ENCODE assay signal across 2 cellular contexts in the genomic region with DNA sequence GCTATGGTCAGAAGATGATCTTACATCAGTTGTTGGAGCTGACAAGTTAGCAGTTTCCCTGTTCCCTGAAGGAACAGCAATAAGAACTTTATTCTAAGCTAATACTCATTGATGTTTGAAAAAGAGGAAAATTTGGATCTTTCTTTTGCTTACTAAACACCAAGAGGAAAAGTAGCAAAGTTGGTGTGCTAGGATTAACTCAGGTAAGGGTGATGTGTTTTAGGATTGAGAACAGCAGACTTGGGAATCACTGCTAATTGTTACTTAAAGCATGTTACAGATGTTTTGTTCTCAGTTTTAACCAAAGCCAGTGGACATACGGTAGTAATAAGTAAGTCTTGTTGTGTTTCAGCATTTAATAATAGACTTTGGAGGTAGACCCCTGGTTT.
TF ChIP-seq lines count a peak whose summit lies in the region.

No MANE protein-coding gene starts in this region.

TF ChIP-seq in K562, 482 proteins besides CTCF, POLR2A, EP300 and RAD21:
- TF ChIP-seq RBBP5 (IDR thresholded peaks at IDR 0.05; ENCODE audit: borderline replicate concordance, insufficient read depth, low read length, poor library complexity, severe bottlenecking) (no peak), PRPF4 (IDR thresholded peaks at IDR 0.05; ENCODE audit: insufficient read depth, low read depth, low read length, poor library complexity, severe bottlenecking) (no peak)

TF ChIP-seq in WTC11, 78 proteins besides CTCF, POLR2A, EP300 and RAD21:
- TF ChIP-seq, protein P1, sequence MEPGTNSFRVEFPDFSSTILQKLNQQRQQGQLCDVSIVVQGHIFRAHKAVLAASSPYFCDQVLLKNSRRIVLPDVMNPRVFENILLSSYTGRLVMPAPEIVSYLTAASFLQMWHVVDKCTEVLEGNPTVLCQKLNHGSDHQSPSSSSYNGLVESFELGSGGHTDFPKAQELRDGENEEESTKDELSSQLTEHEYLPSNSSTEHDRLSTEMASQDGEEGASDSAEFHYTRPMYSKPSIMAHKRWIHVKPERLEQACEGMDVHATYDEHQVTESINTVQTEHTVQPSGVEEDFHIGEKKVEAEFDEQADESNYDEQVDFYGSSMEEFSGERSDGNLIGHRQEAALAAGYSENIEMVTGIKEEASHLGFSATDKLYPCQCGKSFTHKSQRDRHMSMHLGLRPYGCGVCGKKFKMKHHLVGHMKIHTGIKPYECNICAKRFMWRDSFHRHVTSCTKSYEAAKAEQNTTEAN (CRISPR knock-in tag; IDR thresholded peaks at IDR 0.05): no peak
- TF ChIP-seq, protein P2, sequence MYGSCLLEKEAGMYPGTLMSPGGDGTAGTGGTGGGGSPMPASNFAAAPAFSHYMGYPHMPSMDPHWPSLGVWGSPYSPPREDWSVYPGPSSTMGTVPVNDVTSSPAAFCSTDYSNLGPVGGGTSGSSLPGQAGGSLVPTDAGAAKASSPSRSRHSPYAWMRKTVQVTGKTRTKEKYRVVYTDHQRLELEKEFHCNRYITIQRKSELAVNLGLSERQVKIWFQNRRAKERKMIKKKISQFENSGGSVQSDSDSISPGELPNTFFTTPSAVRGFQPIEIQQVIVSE (CRISPR knock-in tag; IDR thresholded peaks at IDR 0.05; ENCODE audit: borderline replicate concordance): no peak
- TF ChIP-seq CREB1 (CRISPR knock-in tag; IDR thresholded peaks at IDR 0.05) (no peak), TEAD1 (CRISPR knock-in tag; IDR thresholded peaks at IDR 0.05) (no peak), ELF4 (CRISPR knock-in tag; IDR thresholded peaks at IDR 0.05; ENCODE audit: low read depth) (no peak), ZNF671 (CRISPR knock-in tag; IDR thresholded peaks at IDR 0.05) (no peak), GABPB1 (CRISPR knock-in tag; IDR thresholded peaks at IDR 0.05) (no peak)
- TF ChIP-seq, protein P3, sequence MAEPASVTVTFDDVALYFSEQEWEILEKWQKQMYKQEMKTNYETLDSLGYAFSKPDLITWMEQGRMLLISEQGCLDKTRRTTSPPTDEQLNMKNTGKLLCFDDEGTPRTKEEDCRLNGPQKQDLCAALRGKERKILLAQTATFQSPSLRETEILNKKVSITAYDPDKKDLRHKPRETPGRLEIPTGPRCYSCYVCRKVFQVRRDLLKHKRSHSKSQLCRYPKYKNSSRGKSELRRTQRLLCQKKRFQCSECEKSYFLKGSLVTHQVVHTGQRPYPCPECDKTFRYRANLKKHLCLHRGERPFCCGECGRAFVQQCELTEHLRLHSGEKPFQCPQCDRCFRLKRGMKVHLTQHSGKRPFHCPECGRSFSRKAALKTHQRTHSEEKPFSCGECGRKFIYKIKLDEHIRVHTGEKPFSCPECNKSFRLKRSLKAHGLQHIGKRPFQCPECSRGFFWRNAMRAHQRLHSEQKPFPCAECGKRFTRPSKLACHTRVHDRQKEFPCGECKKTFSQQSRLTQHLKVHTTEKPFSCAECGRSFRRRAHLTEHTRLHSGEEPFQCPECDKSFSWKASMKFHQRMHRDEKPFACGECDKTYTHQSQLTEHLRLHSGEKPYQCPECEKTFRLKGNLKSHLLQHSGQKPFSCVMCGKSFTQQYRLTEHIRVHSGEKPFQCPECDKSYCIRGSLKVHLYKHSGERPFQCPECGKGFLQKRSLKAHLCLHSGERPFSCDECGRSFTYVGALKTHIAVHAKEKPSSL (CRISPR knock-in tag; conservative IDR thresholded peaks at IDR 0.05): no peak
- TF ChIP-seq, protein P4, sequence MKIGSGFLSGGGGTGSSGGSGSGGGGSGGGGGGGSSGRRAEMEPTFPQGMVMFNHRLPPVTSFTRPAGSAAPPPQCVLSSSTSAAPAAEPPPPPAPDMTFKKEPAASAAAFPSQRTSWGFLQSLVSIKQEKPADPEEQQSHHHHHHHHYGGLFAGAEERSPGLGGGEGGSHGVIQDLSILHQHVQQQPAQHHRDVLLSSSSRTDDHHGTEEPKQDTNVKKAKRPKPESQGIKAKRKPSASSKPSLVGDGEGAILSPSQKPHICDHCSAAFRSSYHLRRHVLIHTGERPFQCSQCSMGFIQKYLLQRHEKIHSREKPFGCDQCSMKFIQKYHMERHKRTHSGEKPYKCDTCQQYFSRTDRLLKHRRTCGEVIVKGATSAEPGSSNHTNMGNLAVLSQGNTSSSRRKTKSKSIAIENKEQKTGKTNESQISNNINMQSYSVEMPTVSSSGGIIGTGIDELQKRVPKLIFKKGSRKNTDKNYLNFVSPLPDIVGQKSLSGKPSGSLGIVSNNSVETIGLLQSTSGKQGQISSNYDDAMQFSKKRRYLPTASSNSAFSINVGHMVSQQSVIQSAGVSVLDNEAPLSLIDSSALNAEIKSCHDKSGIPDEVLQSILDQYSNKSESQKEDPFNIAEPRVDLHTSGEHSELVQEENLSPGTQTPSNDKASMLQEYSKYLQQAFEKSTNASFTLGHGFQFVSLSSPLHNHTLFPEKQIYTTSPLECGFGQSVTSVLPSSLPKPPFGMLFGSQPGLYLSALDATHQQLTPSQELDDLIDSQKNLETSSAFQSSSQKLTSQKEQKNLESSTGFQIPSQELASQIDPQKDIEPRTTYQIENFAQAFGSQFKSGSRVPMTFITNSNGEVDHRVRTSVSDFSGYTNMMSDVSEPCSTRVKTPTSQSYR (CRISPR knock-in tag; IDR thresholded peaks at IDR 0.05): no peak
TF ChIP-seq in WTC11: peak in this region for 0.
